In the genomic region with DNA sequence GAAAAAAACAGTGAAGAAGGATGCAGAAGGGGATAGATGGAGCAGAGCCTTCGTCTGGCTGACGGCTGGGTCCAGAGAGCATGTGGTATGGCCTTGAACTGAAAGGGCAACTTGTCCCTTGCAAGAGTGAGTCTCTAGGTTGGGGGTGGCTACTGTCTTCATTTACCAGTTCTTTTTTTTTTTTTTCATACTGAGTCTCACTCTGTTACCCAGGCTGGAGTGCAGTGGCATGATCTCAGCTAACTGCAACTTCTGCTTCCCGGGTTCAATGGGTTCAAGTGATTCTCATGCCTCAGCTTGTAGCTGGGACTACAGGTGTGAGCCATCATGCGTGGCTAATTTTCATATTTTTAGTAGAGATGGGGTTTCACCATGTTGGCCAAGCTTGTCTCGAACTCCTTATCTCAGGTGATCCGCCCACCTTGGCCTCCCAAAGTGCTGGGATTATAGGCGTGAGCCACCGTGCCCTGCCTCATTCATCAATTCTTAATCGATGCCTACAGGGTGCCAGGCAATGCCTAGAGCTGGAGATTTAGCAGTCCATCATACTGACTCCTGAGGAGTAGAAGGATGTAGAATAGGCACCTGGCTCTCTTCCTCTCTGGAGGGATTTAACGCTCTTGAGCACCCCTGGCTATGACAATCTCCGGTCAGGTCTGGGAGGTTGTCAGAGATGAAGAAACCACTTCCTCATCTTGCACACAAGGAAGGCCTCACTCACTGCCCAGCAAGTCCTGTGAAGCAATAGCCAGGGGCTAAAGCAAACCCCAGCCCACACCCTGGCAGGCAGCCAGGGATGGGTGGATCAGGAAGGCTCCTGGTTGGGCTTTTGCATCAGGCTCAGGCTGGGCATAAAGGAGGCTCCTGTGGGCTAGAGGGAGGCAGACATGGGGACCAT, we compare ENCODE assay signal across 8 cellular contexts. TPM values are rescaled to one million over a fixed set of nuclear protein-coding genes. Genes with fewer than 3 reads are reported as not detected.
DNase-seq lines count a peak whose midpoint lies in the region; ATAC-seq, FAIRE-seq and TF ChIP-seq lines count a peak whose summit lies in the region.

A gene with protein sequence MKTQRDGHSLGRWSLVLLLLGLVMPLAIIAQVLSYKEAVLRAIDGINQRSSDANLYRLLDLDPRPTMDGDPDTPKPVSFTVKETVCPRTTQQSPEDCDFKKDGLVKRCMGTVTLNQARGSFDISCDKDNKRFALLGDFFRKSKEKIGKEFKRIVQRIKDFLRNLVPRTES (plus strand): TSS at position 880 of the 898 bp plus-strand sequence. CDS start 17 bp downstream, at position 897.

- H3K27me3 ChIP-seq in lower lobe of right lung (ENCODE audit: low read depth) = no peaks in the 10 kb centered on the region

- TF ChIP-seq EP300 in Ishikawa (IDR thresholded peaks at IDR 0.05; ENCODE audit: borderline replicate concordance) = no peak

- no peak for FAIRE-seq in D721Med (lab: Jason Lieb, UNC)

- peak within 1 kb of the TSS; percentile 12 for H3K27ac ChIP-seq in lower lobe of right lung

- H3K36me3 ChIP-seq in lower lobe of right lung = no peaks in the 10 kb centered on the region

- H3K4me3 ChIP-seq in astrocyte of the spinal cord (ENCODE audit: low read depth, low read length) = no peak within 1 kb of the TSS
- H3K4me3 ChIP-seq in lower lobe of right lung = no peak within 1 kb of the TSS

- intact Hi-C loops in lower lobe of right lung (cut with DNase I) = no loop called here

- ATAC-seq in GM19452 (IDR thresholded peaks at IDR 0.05; ENCODE audit: unreplicated experiment) (peak; percentile 67), lower lobe of right lung (peak; percentile 83 to 84)

- in situ Hi-C loops in astrocyte of the spinal cord (cut with HindIII; ENCODE audit: low sequenced_read_pairs) = no loop called here

- H3K4me1 ChIP-seq in lower lobe of right lung = peaks cover 14% of the 10 kb centered on the region

- H3K9me3 ChIP-seq in lower lobe of right lung = no peaks in the 10 kb centered on the region

- DNase-seq in COLO668 (lab: John Stamatoyannopoulos, UW; ENCODE audit: unreplicated experiment) (peak; percentile 71), astrocyte of the spinal cord (ENCODE audit: low read depth, low spot score) (peak; percentile 10), lower lobe of right lung (peak; percentile 93), A172 (ENCODE audit: low spot score) (no peak), D721Med (ENCODE audit: insufficient read length, low spot score) (no peak), NCI-H524 treated with DMSO at 0.1 percent for 48 hours (lab: John Stamatoyannopoulos, UW) (no peak)

- TF ChIP-seq CTCF in astrocyte of the spinal cord (IDR thresholded peaks at IDR 0.05; ENCODE audit: low read depth, low read length) = no peak
- no peak for TF ChIP-seq CTCF in lower lobe of right lung (IDR thresholded peaks at IDR 0.05)
- TF ChIP-seq CTCF in D721Med (IDR thresholded peaks at IDR 0.05; ENCODE audit: insufficient read depth, missing control alignments) = no peak

- no peak for TF ChIP-seq RAD21 in Ishikawa (IDR thresholded peaks at IDR 0.05; ENCODE audit: low read depth)

TF ChIP-seq in Ishikawa, 13 proteins besides CTCF, POLR2A, EP300 and RAD21:
- no peak for TF ChIP-seq REST (IDR thresholded peaks at IDR 0.05; ENCODE audit: low read depth)
- TF ChIP-seq NFIC (IDR thresholded peaks at IDR 0.05) = 0 out of 2 replicates have a peak, but pooled peaks have one; percentile 16

RNA-seq across cellular contexts. Expression of the gene that starts here (rescaled TPM):
- total RNA-seq in lower lobe of right lung = 2.3 TPM
- total RNA-seq in A172 (2014; rRNA removed; shearing (Covaris generic)) = not detected in 2 replicates

Comparison
In these comparisons a context has a peak if more than half of its experiments do, and no peak if none do; other contexts are left out.
1. DNase-seq: peak in COLO668 (single experiment), astrocyte of the spinal cord (single experiment) and lower lobe of right lung (single experiment); none in A172 (single experiment), D721Med (single experiment) and NCI-H524 treated with DMSO at 0.1 percent for 48 hours (single experiment).